ENCODE assay signal across 8 cellular contexts in the genomic region with DNA sequence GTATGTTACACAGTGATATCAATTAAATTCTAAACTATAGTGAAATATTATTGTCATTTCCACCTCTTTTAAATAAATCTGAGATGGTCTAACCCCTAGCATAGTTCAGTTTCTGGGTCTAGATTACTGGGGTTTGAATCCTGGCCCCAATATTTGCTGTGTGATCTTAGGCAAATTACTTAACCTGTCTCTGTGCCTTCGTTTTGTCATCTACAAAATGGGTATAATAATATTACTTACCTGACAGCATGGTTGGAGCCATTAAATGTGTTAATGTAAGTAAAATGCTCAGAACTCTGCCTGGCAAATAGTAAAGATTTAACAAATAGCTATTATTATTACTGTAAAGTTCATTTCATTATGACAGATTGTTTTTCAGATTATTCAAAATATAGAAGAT.
"Had no signal": no experiment of that assay in that cellular context is flagged by ENCODE, and none has a peak within 500 bp of the region (broad histone marks: within the 10 kb centered on the region; RNA-seq: fewer than 3 reads in every experiment).

No MANE protein-coding gene starts in this region.

- H3K36me3 ChIP-seq: HAP-1 had no signal

- H3K4me3 ChIP-seq: GM23248, HAP-1 had no signal

- H2AFZ ChIP-seq: GM23248 had no signal

- DNase-seq: GM23248, GOT3, H7, Karpas-422, KBM-7 had no signal

- H3K9ac ChIP-seq: GM23248, KMS-11 had no signal

- H3K9me3 ChIP-seq: HAP-1 had no signal

- FAIRE-seq: HTR-8/SVneo had no signal

- H3K4me2 ChIP-seq: KMS-11 had no signal

- H3K27ac ChIP-seq: GM23248, KMS-11 had no signal

- H3K4me1 ChIP-seq: HAP-1 had no signal
